19 cellular contexts compared by ENCODE assay signal in genomic region chr17:55134486-55135157, GRCh38.
DNase-seq lines count a peak whose midpoint lies in the region; ATAC-seq, FAIRE-seq and TF ChIP-seq lines count a peak whose summit lies in the region.
"Had no signal": no experiment of that assay in that cellular context is flagged by ENCODE, and none has a peak within 500 bp of the region (broad histone marks: within the 10 kb centered on the region; RNA-seq: fewer than 3 reads in every experiment).

No MANE protein-coding gene starts in this region.

- TF ChIP-seq POLR2A in HepG2 (IDR thresholded peaks at IDR 0.05; ENCODE audit: insufficient read depth in 1 of 2, low read depth in 2 of 2, low read length in 2 of 2) = no peak

- no peaks in the 10 kb centered on the region for H4K20me1 ChIP-seq in HepG2 (ENCODE audit: insufficient read depth, low read length)

- in situ Hi-C loops in HepG2 (cut with HindIII; ENCODE audit: extremely low pct_ligation_motif_present, low pct_unique_long_range_greater_than_20kb) = no loop called here

- H3K4me3 ChIP-seq in RWPE2 (ENCODE audit: severe bottlenecking) = no peak overlapping the region
- peak overlapping the region in 1 of 2 experiments; percentile 50 for H3K4me3 ChIP-seq in mesenchymal stem cell (ENCODE audit: insufficient read depth in 1 of 2, low read depth in 1 of 2, low read length in 2 of 2)
- H3K4me3 ChIP-seq in HepG2 (replicated peaks in 1 of 3; ENCODE audit: insufficient read depth in 1 of 3, low read depth in 2 of 3, low read length in 3 of 3) = no peak overlapping the region
- H3K4me3 ChIP-seq in tibial artery = no peak overlapping the region
- H3K4me3 ChIP-seq: A549, SJCRH30 had no signal

- ATAC-seq in RWPE2 (ENCODE audit: low read depth) = peak; percentile 46; the same call in 2 of the 3 replicates
- no peak for ATAC-seq in HepG2
- ATAC-seq: A549 had no signal

- FAIRE-seq in HepG2 (lab: Jason Lieb, UNC) = no peak
- FAIRE-seq: A549, HTR-8/SVneo had no signal

- H3K9me3 ChIP-seq in RWPE2 (ENCODE audit: severe bottlenecking) = no peaks in the 10 kb centered on the region
- H3K9me3 ChIP-seq in mesenchymal stem cell (ENCODE audit: control insufficient read depth, low read length) = no peaks in the 10 kb centered on the region
- no peaks in the 10 kb centered on the region for H3K9me3 ChIP-seq in HepG2 (ENCODE audit: low read length)
- H3K9me3 ChIP-seq in tibial artery = no peaks in the 10 kb centered on the region
- H3K9me3 ChIP-seq: A549, SJCRH30 had no signal

- POLR2A ChIA-PET in HepG2 (lab: Yijun Ruan, JAX) = interaction anchor here (1.2 kb wide), 1 partner anchor 14 kb away, joined by 3 read pairs; no protein-coding TSS in a partner anchor

- H3K27me3 ChIP-seq in RWPE2 (ENCODE audit: insufficient read depth, poor library complexity, severe bottlenecking) (peaks cover 2% of the 10 kb centered on the region), mesenchymal stem cell (ENCODE audit: control insufficient read depth in 1 of 2, insufficient read depth in 1 of 2, low read length in 2 of 2) (no peaks in the 10 kb centered on the region), HepG2 (ENCODE audit: control insufficient read depth in 1 of 2, insufficient read depth in 2 of 2, low read length in 2 of 2) (no peaks in the 10 kb centered on the region), tibial artery (no peaks in the 10 kb centered on the region)
- H3K27me3 ChIP-seq: SJCRH30 had no signal

- no peak overlapping the region for H4K91ac ChIP-seq in mesenchymal stem cell (ENCODE audit: low read length)

- no peak overlapping the region for H3K23ac ChIP-seq in mesenchymal stem cell (ENCODE audit: low read length in 2 of 2)

- H3K4me1 ChIP-seq in RWPE2 (ENCODE audit: insufficient read depth, poor library complexity, severe bottlenecking) = no peaks in the 10 kb centered on the region
- H3K4me1 ChIP-seq in mesenchymal stem cell (ENCODE audit: control insufficient read depth, insufficient read depth, low read depth, low read length) = no peaks in the 10 kb centered on the region
- peaks cover 5% of the 10 kb centered on the region; the same call in 1 of the 2 replicates for H3K4me1 ChIP-seq in HepG2 (ENCODE audit: insufficient read depth, low read length)
- no peaks in the 10 kb centered on the region for H3K4me1 ChIP-seq in tibial artery
- H3K4me1 ChIP-seq: A549, SJCRH30 had no signal

- no peak for TF ChIP-seq RAD21 in HepG2 (CRISPR knock-in tag; IDR thresholded peaks at IDR 0.05)

- no peak overlapping the region for H2BK120ac ChIP-seq in mesenchymal stem cell (ENCODE audit: low read depth, low read length)

- no peak overlapping the region for H2AK5ac ChIP-seq in mesenchymal stem cell (ENCODE audit: low read length, severe bottlenecking)

- no peak overlapping the region for H3K4me3 Mint-ChIP-seq in chondrocyte (ENCODE audit: unreplicated experiment)

- H3K18ac ChIP-seq in mesenchymal stem cell (ENCODE audit: low read depth in 1 of 2, low read length in 2 of 2) = no peak overlapping the region

- WGBS in mesenchymal stem cell = 100% methylated on average over 1 of the region's 1 CpG
- 80% methylated on average over 1 of the region's 1 CpG for WGBS in HepG2 (ENCODE audit: low lambda C conversion rate)

- H2AFZ ChIP-seq in mesenchymal stem cell (ENCODE audit: low read depth, low read length) (no peak overlapping the region), HepG2 (ENCODE audit: low read length) (no peak overlapping the region)

- H2BK15ac ChIP-seq in mesenchymal stem cell (ENCODE audit: low read depth, poor library complexity, severe bottlenecking) = no peak overlapping the region

- H3K36me3 ChIP-seq in RWPE2 (ENCODE audit: low read depth) = no peaks in the 10 kb centered on the region
- H3K36me3 ChIP-seq in mesenchymal stem cell (ENCODE audit: control insufficient read depth in 1 of 2, insufficient read depth in 2 of 2, low read depth in 1 of 2, low read length in 2 of 2) = no peaks in the 10 kb centered on the region
- H3K36me3 ChIP-seq in HepG2 (replicated peaks in 1 of 2; ENCODE audit: control insufficient read depth in 1 of 2, insufficient read depth in 2 of 2, low read length in 2 of 2) = no peaks in the 10 kb centered on the region
- no peaks in the 10 kb centered on the region for H3K36me3 ChIP-seq in tibial artery
- H3K36me3 ChIP-seq: SJCRH30 had no signal

- BruUV-seq in HepG2 (replicated peaks; lab: Mats Ljungman, UMichigan) = no TSS peak

- TF ChIP-seq EP300 in HepG2 (IDR thresholded peaks at IDR 0.05; ENCODE audit: low read depth in 2 of 2, low read length in 2 of 2) (no peak), HepG2 (CRISPR knock-in tag; IDR thresholded peaks at IDR 0.05; ENCODE audit: borderline replicate concordance) (no peak)

- H3K4me2 ChIP-seq in mesenchymal stem cell (ENCODE audit: low read length, poor library complexity, severe bottlenecking) (no peak overlapping the region), HepG2 (ENCODE audit: low read depth, low read length) (no peak overlapping the region)
- H3K4me2 ChIP-seq: A549 had no signal

- H2BK12ac ChIP-seq in mesenchymal stem cell (ENCODE audit: low read length in 2 of 2) = no peak overlapping the region

- H4K8ac ChIP-seq in mesenchymal stem cell (ENCODE audit: low read length) = no peak overlapping the region

- H3K36me3 Mint-ChIP-seq in chondrocyte (ENCODE audit: low read depth) = no peaks in the 10 kb centered on the region

- H3K14ac ChIP-seq in mesenchymal stem cell (ENCODE audit: low read length in 2 of 2) = no peak overlapping the region

- H3K27ac ChIP-seq in RWPE2 (ENCODE audit: poor library complexity, severe bottlenecking) = no peak overlapping the region
- H3K27ac ChIP-seq in mesenchymal stem cell (ENCODE audit: low read length, poor library complexity, severe bottlenecking) = no peak overlapping the region
- H3K27ac ChIP-seq in HepG2 (ENCODE audit: extremely low read length, insufficient read depth, low read length) = no peak overlapping the region
- no peak overlapping the region for H3K27ac ChIP-seq in tibial artery
- H3K27ac ChIP-seq: A549, C4-2B, RWPE1, SJCRH30 had no signal

- no peaks in the 10 kb centered on the region for H3K27me3 Mint-ChIP-seq in chondrocyte (ENCODE audit: low read depth)

- CTCF ChIA-PET in HepG2 (lab: Yijun Ruan, JAX; ENCODE audit: low intra/inter-chr PET ratio, low total read pairs) = no interaction called here

- TF ChIP-seq CTCF in RWPE2 (IDR thresholded peaks at IDR 0.05; ENCODE audit: poor library complexity, severe bottlenecking) (no peak), chondrocyte (IDR thresholded peaks at IDR 0.05) (no peak), HepG2 (CRISPR knock-in tag; IDR thresholded peaks at IDR 0.05) (no peak), tibial artery (IDR thresholded peaks at IDR 0.05) (no peak)

- H3K9ac ChIP-seq in mesenchymal stem cell (ENCODE audit: low read length) (peak overlapping the region; percentile 76), HepG2 (ENCODE audit: insufficient read depth, low read depth, low read length) (no peak overlapping the region)

- H3K4me1 Mint-ChIP-seq in chondrocyte (ENCODE audit: low read depth) = peaks cover 12% of the 10 kb centered on the region

- peak; percentile 13 for DNase-seq in EL
- no peak for DNase-seq in RWPE2 (ENCODE audit: low spot score)
- DNase-seq in chondrocyte (ENCODE audit: low spot score) = no peak
- no peak for DNase-seq in mesenchymal stem cell
- DNase-seq in HepG2 (ENCODE audit: low spot score) = no peak
- DNase-seq in NCI-H1694 treated with DMSO at 0.1 percent for 48 hours (lab: John Stamatoyannopoulos, UW) = no peak
- DNase-seq in tibial artery = no peak
- no peak for DNase-seq in T-helper 1 cell
- DNase-seq: DND-41, H7, NCI-H1417, NCI-H2029 treated with DMSO at 0.1 percent for 48 hours, NCI-H2171 treated with DMSO at 0.1 percent for 48 hours, NCI-H774, SJCRH30 had no signal

- no peaks in the 10 kb centered on the region for H3K79me1 ChIP-seq in mesenchymal stem cell (replicated peaks; ENCODE audit: low read length, poor library complexity, severe bottlenecking)

- peak overlapping the region; percentile 18 for H3K27ac Mint-ChIP-seq in chondrocyte (ENCODE audit: unreplicated experiment)

- H3K4ac ChIP-seq in mesenchymal stem cell (ENCODE audit: low read depth in 1 of 2, low read length in 2 of 2) = no peak overlapping the region

- intact Hi-C loops in HepG2 (cut with micrococcal nuclease; ENCODE audit: unreplicated experiment) (no loop called here), tibial artery (cut with DNase I; ENCODE audit: low total_unique reads) (no loop called here)

- no peaks in the 10 kb centered on the region for H3K79me2 ChIP-seq in HepG2 (ENCODE audit: insufficient read depth, low read length)

- no peak overlapping the region for H2BK5ac ChIP-seq in mesenchymal stem cell (ENCODE audit: low read depth, low read length, poor library complexity, severe bottlenecking)

- no peaks in the 10 kb centered on the region for H3K9me3 Mint-ChIP-seq in chondrocyte (ENCODE audit: low read depth)

TF ChIP-seq in HepG2, 621 proteins besides CTCF, POLR2A, EP300 and RAD21:
- TF ChIP-seq WIZ (CRISPR knock-in tag; IDR thresholded peaks at IDR 0.05) = no peak
